Comparison of ENCODE assay signal across 14 cellular contexts in the genomic region with DNA sequence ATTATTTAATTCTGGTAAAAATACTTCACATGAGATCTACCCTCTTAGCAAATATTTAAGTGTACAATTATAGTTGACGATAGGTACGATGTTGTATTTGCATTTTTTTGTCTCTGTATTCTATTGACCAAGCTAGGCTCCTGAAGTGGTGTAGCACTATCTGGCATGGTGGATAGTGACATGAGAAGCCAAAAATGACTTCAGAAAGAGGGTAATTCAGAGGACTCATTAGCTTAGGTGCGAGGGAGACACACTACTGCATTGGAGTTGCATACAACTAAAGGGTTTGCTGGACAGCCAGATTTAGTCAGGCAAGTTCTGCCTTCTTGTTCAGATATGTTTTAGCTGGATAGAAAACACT.
A peak's percentile ranks its signal among the peaks of the same experiment; 100 is the strongest.
DNase-seq lines count a peak whose midpoint lies in the region; ATAC-seq and TF ChIP-seq lines count a peak whose summit lies in the region.
"Had no signal": no experiment of that assay in that cellular context is flagged by ENCODE, and none has a peak within 500 bp of the region (broad histone marks: within the 10 kb centered on the region; RNA-seq: fewer than 3 reads in every experiment).

No MANE protein-coding gene starts in this region.

- no peak for TF ChIP-seq CTCF in foreskin fibroblast (IDR thresholded peaks at IDR 0.05; ENCODE audit: low read depth, low read length)

- peaks cover 15 to 32% of the 10 kb centered on the region in 2 donors for H3K4me1 Mint-ChIP-seq in stimulated activated naive B cell treated with anti-CD40 and anti-IgM and Interleukin-4, amounts not matched to agents 10 μg/mL and 1 μg/mL and 100 μg/mL, for 72 hours

- H3K36me3 Mint-ChIP-seq in stimulated activated naive B cell treated with anti-CD40 and anti-IgM and Interleukin-4, amounts not matched to agents 10 μg/mL and 1 μg/mL and 100 μg/mL, for 72 hours = peaks cover 7 to 9% of the 10 kb centered on the region in 2 donors

- H3K4me3 ChIP-seq in foreskin fibroblast (ENCODE audit: low read depth in 1 of 2, low read length in 2 of 2) = no peak overlapping the region
- H3K4me3 ChIP-seq: testis had no signal

- peak overlapping the region; percentile 96 for H3K27ac Mint-ChIP-seq in stimulated activated naive B cell treated with anti-CD40 and anti-IgM and Interleukin-4, amounts not matched to agents 10 μg/mL and 1 μg/mL and 100 μg/mL, for 72 hours

- no peaks in the 10 kb centered on the region for H3K27me3 Mint-ChIP-seq in stimulated activated naive B cell treated with anti-CD40 and anti-IgM and Interleukin-4, amounts not matched to agents 10 μg/mL and 1 μg/mL and 100 μg/mL, for 72 hours

- ATAC-seq in HG02610 (IDR thresholded peaks at IDR 0.05; ENCODE audit: unreplicated experiment) = peak; percentile 62
- peak; percentile 72 for ATAC-seq in HG03378 (IDR thresholded peaks at IDR 0.05; ENCODE audit: unreplicated experiment)
- peak; percentile 62 to 72 for ATAC-seq in stimulated activated naive B cell treated with anti-CD40 and anti-IgM and Interleukin-4, amounts not matched to agents 10 μg/mL and 1 μg/mL and 100 μg/mL, for 72 hours (replicated peaks)
- ATAC-seq: left colon, PC-3 had no signal

- H3K9me3 Mint-ChIP-seq in stimulated activated naive B cell treated with anti-CD40 and anti-IgM and Interleukin-4, amounts not matched to agents 10 μg/mL and 1 μg/mL and 100 μg/mL, for 72 hours = peaks cover 8 to 11% of the 10 kb centered on the region in 2 donors

- DNase-seq in NCI-H1417 (lab: John Stamatoyannopoulos, UW) (peak in 2 of 3 experiments; percentile 24 to 86), NCI-H1417 treated with DMSO at 0.1 percent for 48 hours (lab: John Stamatoyannopoulos, UW) (no peak), germinal center (ENCODE audit: low spot score) (no peak), anterior cingulate cortex (lab: John Stamatoyannopoulos, UW) (no peak), foreskin fibroblast (no peak)
- DNase-seq in stimulated activated naive B cell treated with anti-CD40 and anti-IgM and Interleukin-4, amounts not matched to agents 10 μg/mL and 1 μg/mL and 100 μg/mL, for 72 hours = no peak
- DNase-seq: activated T-cell treated with anti-CD3 and anti-CD28 coated beads, Interleukin-2, amount 50 U/mL, for 48 hours; caudate nucleus; left colon; PC-3; stimulated activated CD4-positive, alpha-beta T cell treated with anti-CD3 and anti-CD28 coated beads, Interleukin-4, amount 100 ng/mL, for 4 hours; testis had no signal

- peak overlapping the region; percentile 75 to 81 for H3K4me3 Mint-ChIP-seq in stimulated activated naive B cell treated with anti-CD40 and anti-IgM and Interleukin-4, amounts not matched to agents 10 μg/mL and 1 μg/mL and 100 μg/mL, for 72 hours

Comparison
In these comparisons a context has a peak if more than half of its experiments do, and no peak if none do; other contexts are left out.
1. DNase-seq: peak in NCI-H1417 (2 of 3); none in NCI-H1417 treated with DMSO at 0.1 percent for 48 hours (single experiment), stimulated activated naive B cell treated with anti-CD40 and anti-IgM and Interleukin-4, amounts not matched to agents 10 μg/mL and 1 μg/mL and 100 μg/mL, for 72 hours (single experiment), germinal center (single experiment), anterior cingulate cortex (0 of 58) and foreskin fibroblast (0 of 2).
2. Peak in every context shown above with its lines, with median percentiles within 50 percentile points of each other: ATAC-seq.